8 cellular contexts compared by ENCODE assay signal in genomic region chr14:33848706-33849454, GRCh38.
DNase-seq lines count a peak whose midpoint lies in the region; ATAC-seq and TF ChIP-seq lines count a peak whose summit lies in the region.

No MANE protein-coding gene starts in this region.

- DNase-seq in AG10803 (ENCODE audit: low read depth) (peak; percentile 30), GM20000 (ENCODE audit: low spot score) (peak; percentile 24), NCI-H345 treated with DMSO at 0.1 percent for 48 hours (lab: John Stamatoyannopoulos, UW; ENCODE audit: unreplicated experiment) (peak; percentile 1), astrocyte of the hippocampus (ENCODE audit: low read depth, low spot score) (peak; percentile 91), iPS-NIHi7 (ENCODE audit: extremely low spot score) (peak; percentile 91)
- peak; percentile 4 to 6 for DNase-seq in stimulated activated CD4-positive, alpha-beta T cell treated with anti-CD3 and anti-CD28 coated beads, Interleukin-4, amount 100 ng/mL, for 48 hours (ENCODE audit: low read depth in 2 of 2)

- no peak overlapping the region for H3K4me3 ChIP-seq in AG10803 (ENCODE audit: low read length)

- peak; percentile 62 for TF ChIP-seq CTCF in AG10803 (conservative IDR thresholded peaks at IDR 0.05; ENCODE audit: low read length)
- TF ChIP-seq CTCF in GM20000 (IDR thresholded peaks at IDR 0.05; ENCODE audit: extremely low read depth, missing control alignments) = peak; percentile 36

- ATAC-seq in HG02759 (IDR thresholded peaks at IDR 0.05; ENCODE audit: unreplicated experiment) = no peak
- ATAC-seq in HG03097 (IDR thresholded peaks at IDR 0.05; ENCODE audit: low FRiP score, unreplicated experiment) = no peak

Comparison
In these comparisons a context has a peak if more than half of its experiments do, and no peak if none do; other contexts are left out.
1. DNase-seq: peak in every context shown above with its lines; median percentile 91 in astrocyte of the hippocampus; 91 in iPS-NIHi7; 30 in AG10803; 24 in GM20000; 5 in stimulated activated CD4-positive, alpha-beta T cell treated with anti-CD3 and anti-CD28 coated beads, Interleukin-4, amount 100 ng/mL, for 48 hours; 1 in NCI-H345 treated with DMSO at 0.1 percent for 48 hours.